8 cellular contexts compared by ENCODE assay signal in the genomic region with DNA sequence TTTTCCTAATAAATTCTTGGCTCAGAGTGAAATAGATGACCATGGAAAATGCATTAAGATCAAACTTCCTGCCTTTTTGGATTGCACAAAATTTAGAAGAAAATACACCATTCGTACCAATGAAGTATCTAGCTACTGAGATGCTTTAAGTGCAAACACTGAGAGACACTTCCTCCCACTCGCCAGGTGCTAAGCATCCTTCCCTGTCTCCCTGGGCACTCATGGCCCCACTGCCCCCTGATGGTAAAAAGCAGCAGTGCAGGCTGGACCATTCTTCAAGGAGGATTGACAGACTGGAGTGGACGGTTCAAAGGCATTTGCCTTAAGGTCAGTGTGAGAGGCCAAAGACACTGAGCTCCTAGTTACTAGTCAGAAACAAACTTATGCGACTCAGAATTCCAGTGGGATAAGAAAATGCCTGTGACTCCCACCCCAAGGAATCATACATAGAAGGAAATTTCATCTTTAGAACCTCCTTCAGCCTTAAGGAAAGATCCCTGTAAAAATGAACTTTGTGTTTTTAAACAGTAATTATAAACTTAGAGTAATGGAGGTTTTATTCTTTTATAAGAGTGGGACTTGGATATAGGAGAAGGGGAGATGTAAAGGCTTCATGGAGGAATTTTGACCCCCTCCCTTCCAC.
DNase-seq lines count a peak whose midpoint lies in the region; ATAC-seq and TF ChIP-seq lines count a peak whose summit lies in the region.

No MANE protein-coding gene starts in this region.

- no peak overlapping the region for H3K4me3 ChIP-seq in Peyer's patch
- no peak overlapping the region for H3K4me3 ChIP-seq in tibial artery

- intact Hi-C loops in activated T-helper 1 cell treated with anti-CD3 and anti-CD28 coated beads, Interleukin-12 subunit alpha, Interleukin-12 subunit beta, Interleukin-2, Interleukin-4 antibody, amounts not matched to agents 30 ng/mL and 10 ng/mL and 1 ng/mL, durations not matched to agents 14 hours and 24 hours and 36 hours (cut with micrococcal nuclease) = loop anchor here (1.0 to 5.0 kb wide), 2 partner anchors 546 to 721 kb away; no protein-coding TSS in a partner anchor
- intact Hi-C loops in tibial artery (cut with DNase I; ENCODE audit: low total_unique reads) = no loop called here

- TF ChIP-seq CTCF in Peyer's patch (IDR thresholded peaks at IDR 0.05) (peak; percentile 29 to 76 (median 70)), omental fat pad (IDR thresholded peaks at IDR 0.05) (no peak), tibial artery (IDR thresholded peaks at IDR 0.05) (peak; percentile 43 to 67)

- ATAC-seq in GM19351 (IDR thresholded peaks at IDR 0.05; ENCODE audit: unreplicated experiment) = peak; percentile 91
- ATAC-seq in HG03521 (IDR thresholded peaks at IDR 0.05; ENCODE audit: unreplicated experiment) = peak; percentile 78
- ATAC-seq in omental fat pad (ENCODE audit: low FRiP score) = no peak

- H3K9me3 Mint-ChIP-seq in activated T-helper 1 cell treated with anti-CD3 and anti-CD28 coated beads, Interleukin-12 subunit alpha, Interleukin-12 subunit beta, Interleukin-2, Interleukin-4 antibody, amounts not matched to agents 30 ng/mL and 10 ng/mL and 1 ng/mL, durations not matched to agents 14 hours and 24 hours and 36 hours = no peaks in the 10 kb centered on the region

- H3K4me1 ChIP-seq in Peyer's patch = no peaks in the 10 kb centered on the region
- no peaks in the 10 kb centered on the region for H3K4me1 ChIP-seq in tibial artery

- no peaks in the 10 kb centered on the region for H3K36me3 ChIP-seq in Peyer's patch
- H3K36me3 ChIP-seq in tibial artery = no peaks in the 10 kb centered on the region

- no peak overlapping the region for H3K27ac Mint-ChIP-seq in activated T-helper 1 cell treated with anti-CD3 and anti-CD28 coated beads, Interleukin-12 subunit alpha, Interleukin-12 subunit beta, Interleukin-2, Interleukin-4 antibody, amounts not matched to agents 30 ng/mL and 10 ng/mL and 1 ng/mL, durations not matched to agents 14 hours and 24 hours and 36 hours

- H3K27me3 ChIP-seq in Peyer's patch (no peaks in the 10 kb centered on the region), tibial artery (no peaks in the 10 kb centered on the region)

- no peak overlapping the region for H3K4me3 Mint-ChIP-seq in activated T-helper 1 cell treated with anti-CD3 and anti-CD28 coated beads, Interleukin-12 subunit alpha, Interleukin-12 subunit beta, Interleukin-2, Interleukin-4 antibody, amounts not matched to agents 30 ng/mL and 10 ng/mL and 1 ng/mL, durations not matched to agents 14 hours and 24 hours and 36 hours

- H3K27ac ChIP-seq in Peyer's patch (no peak overlapping the region), tibial artery (no peak overlapping the region)

- DNase-seq in COLO829 (ENCODE audit: low spot score) (peak; percentile 16), Peyer's patch (peak; percentile 51 to 86 (median 72)), fibroblast of the conjunctiva (ENCODE audit: low read depth) (peak; percentile 18), omental fat pad (ENCODE audit: low spot score) (peak; percentile 70), tibial artery (peak; percentile 56 to 72)
- DNase-seq in activated T-helper 1 cell treated with anti-CD3 and anti-CD28 coated beads, Interleukin-12 subunit alpha, Interleukin-12 subunit beta, Interleukin-2, Interleukin-4 antibody, amounts not matched to agents 30 ng/mL and 10 ng/mL and 1 ng/mL, durations not matched to agents 14 hours and 24 hours and 36 hours (ENCODE audit: low spot score) = peak; percentile 49

- no peak for TF ChIP-seq POLR2A in Peyer's patch (IDR thresholded peaks at IDR 0.05)

- peaks cover 16% of the 10 kb centered on the region for H3K27me3 Mint-ChIP-seq in activated T-helper 1 cell treated with anti-CD3 and anti-CD28 coated beads, Interleukin-12 subunit alpha, Interleukin-12 subunit beta, Interleukin-2, Interleukin-4 antibody, amounts not matched to agents 30 ng/mL and 10 ng/mL and 1 ng/mL, durations not matched to agents 14 hours and 24 hours and 36 hours (ENCODE audit: insufficient read depth)

- H3K4me1 Mint-ChIP-seq in activated T-helper 1 cell treated with anti-CD3 and anti-CD28 coated beads, Interleukin-12 subunit alpha, Interleukin-12 subunit beta, Interleukin-2, Interleukin-4 antibody, amounts not matched to agents 30 ng/mL and 10 ng/mL and 1 ng/mL, durations not matched to agents 14 hours and 24 hours and 36 hours (ENCODE audit: low read depth) = no peaks in the 10 kb centered on the region

- H3K9me3 ChIP-seq in Peyer's patch (no peaks in the 10 kb centered on the region), tibial artery (no peaks in the 10 kb centered on the region)

- no peaks in the 10 kb centered on the region for H3K36me3 Mint-ChIP-seq in activated T-helper 1 cell treated with anti-CD3 and anti-CD28 coated beads, Interleukin-12 subunit alpha, Interleukin-12 subunit beta, Interleukin-2, Interleukin-4 antibody, amounts not matched to agents 30 ng/mL and 10 ng/mL and 1 ng/mL, durations not matched to agents 14 hours and 24 hours and 36 hours (ENCODE audit: low read depth)

Comparison
In these comparisons a context has a peak if more than half of its experiments do, and no peak if none do; other contexts are left out.
1. DNase-seq: peak in every context shown above with its lines; median percentile 72 in Peyer's patch; 70 in omental fat pad; 64 in tibial artery; 49 in activated T-helper 1 cell treated with anti-CD3 and anti-CD28 coated beads, Interleukin-12 subunit alpha, Interleukin-12 subunit beta, Interleukin-2, Interleukin-4 antibody, amounts not matched to agents 30 ng/mL and 10 ng/mL and 1 ng/mL, durations not matched to agents 14 hours and 24 hours and 36 hours; 18 in fibroblast of the conjunctiva; 16 in COLO829.
2. CTCF ChIP-seq: peak in Peyer's patch (6 of 6) and tibial artery (2 of 2); none in omental fat pad (0 of 3).